Comparison of ENCODE assay signal across 10 cellular contexts in the genomic region with DNA sequence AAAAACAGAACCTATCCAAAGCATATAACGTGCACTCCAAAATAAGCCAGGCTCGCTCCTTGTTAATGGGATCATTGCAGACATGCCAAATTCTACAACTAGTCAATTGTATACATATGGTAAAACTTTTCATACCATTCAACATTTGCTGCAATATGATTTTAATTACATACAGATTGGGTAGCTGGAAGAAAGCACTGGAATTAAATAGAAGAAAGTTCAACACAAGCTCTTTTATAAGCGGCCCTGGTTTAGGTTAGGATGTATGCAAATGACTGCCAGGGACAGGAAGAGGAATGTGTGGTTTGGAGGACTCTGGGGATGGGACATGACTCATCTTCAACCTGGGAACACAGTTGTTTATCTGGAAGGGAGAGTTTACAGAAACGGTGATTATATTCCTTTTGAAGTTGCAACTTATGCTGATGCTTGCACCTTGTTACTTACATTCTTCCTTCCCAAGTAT.
DNase-seq lines count a peak whose midpoint lies in the region; ATAC-seq and TF ChIP-seq lines count a peak whose summit lies in the region.
"Had no signal": no experiment of that assay in that cellular context is flagged by ENCODE, and none has a peak within 500 bp of the region (broad histone marks: within the 10 kb centered on the region; RNA-seq: fewer than 3 reads in every experiment).

No MANE protein-coding gene starts in this region.

- no peaks in the 10 kb centered on the region for H3K36me3 Mint-ChIP-seq in H9 (ENCODE audit: insufficient read depth in 1 of 3, low read depth in 3 of 3)
- H3K36me3 Mint-ChIP-seq in stimulated activated memory B cell treated with anti-CD40 and anti-IgM and Interleukin-4, amounts not matched to agents 10 μg/mL and 1 μg/mL and 100 μg/mL, for 72 hours: no peaks in the 10 kb centered on the region

- H3K27ac ChIP-seq in H9 (ENCODE audit: insufficient read length, low read depth, low read length) (peak overlapping the region; percentile 31), SK-N-MC (peak overlapping the region; percentile 88), dorsolateral prefrontal cortex (no peak overlapping the region)
- H3K27ac ChIP-seq: right lobe of liver had no signal

- H2AFZ ChIP-seq in H9 (ENCODE audit: low read length): no peak overlapping the region

- no peaks in the 10 kb centered on the region for H4K20me1 ChIP-seq in H9 (ENCODE audit: control insufficient read depth, insufficient read depth, insufficient read length)

- peaks cover 30 to 37% of the 10 kb centered on the region in 2 experiments for H3K4me1 Mint-ChIP-seq in H9
- H3K4me1 Mint-ChIP-seq in stimulated activated memory B cell treated with anti-CD40 and anti-IgM and Interleukin-4, amounts not matched to agents 10 μg/mL and 1 μg/mL and 100 μg/mL, for 72 hours: peaks cover 28% of the 10 kb centered on the region

- no peak overlapping the region for H4K5ac ChIP-seq in H9 (ENCODE audit: insufficient read length, low read depth, low read length)

- ATAC-seq in stimulated activated memory B cell treated with anti-CD40 and anti-IgM and Interleukin-4, amounts not matched to agents 10 μg/mL and 1 μg/mL and 100 μg/mL, for 72 hours: no peak
- no peak for ATAC-seq in GM21515 (IDR thresholded peaks at IDR 0.05; ENCODE audit: unreplicated experiment)

- no peak overlapping the region for H3K18ac ChIP-seq in H9 (ENCODE audit: insufficient read length, low read depth, low read length)

- no peak overlapping the region; a peak in 1 of 5 replicates for H3K4me3 Mint-ChIP-seq in H9
- H3K4me3 Mint-ChIP-seq in stimulated activated memory B cell treated with anti-CD40 and anti-IgM and Interleukin-4, amounts not matched to agents 10 μg/mL and 1 μg/mL and 100 μg/mL, for 72 hours: no peak overlapping the region
- H3K4me3 Mint-ChIP-seq: immature natural killer cell had no signal

- peak overlapping the region; percentile 64 for H3K4me3 ChIP-seq in SK-N-MC
- H3K4me3 ChIP-seq in fibroblast of the aortic adventitia (ENCODE audit: low read depth, low read length): no peak overlapping the region
- no peak overlapping the region for H3K4me3 ChIP-seq in dorsolateral prefrontal cortex
- H3K4me3 ChIP-seq: right lobe of liver had no signal

- no peak overlapping the region for H2BK20ac ChIP-seq in H9 (ENCODE audit: low read depth, low read length, poor library complexity, severe bottlenecking)

- no peak overlapping the region for H3K4me2 ChIP-seq in H9 (ENCODE audit: insufficient read depth, insufficient read length, low read length)

- H3K27me3 ChIP-seq in H9 (ENCODE audit: insufficient read depth, low read length): no peaks in the 10 kb centered on the region
- H3K27me3 ChIP-seq in dorsolateral prefrontal cortex: no peaks in the 10 kb centered on the region
- H3K27me3 ChIP-seq: right lobe of liver had no signal

- H2BK15ac ChIP-seq in H9 (ENCODE audit: low read depth, low read length): no peak overlapping the region

- H3T11ph ChIP-seq in H9 (ENCODE audit: low read length): no peak overlapping the region

- no CpG with 5 or more reads among the region's 4 CpGs for WGBS in H9 (ENCODE audit: extremely low coverage, insufficient read length, low lambda C conversion rate)

- no peak overlapping the region for H3K14ac ChIP-seq in H9 (ENCODE audit: insufficient read depth, low read length)

- no peaks in the 10 kb centered on the region for H3K23me2 ChIP-seq in H9 (ENCODE audit: insufficient read length, low read depth, low read length, poor library complexity, severe bottlenecking)

- H4K91ac ChIP-seq in H9 (ENCODE audit: insufficient read length, low read depth, low read length): no peak overlapping the region

- no peaks in the 10 kb centered on the region for H3K36me3 ChIP-seq in SK-N-MC (ENCODE audit: insufficient read depth, low read length)
- H3K36me3 ChIP-seq: right lobe of liver had no signal

- no peaks in the 10 kb centered on the region for H3K27me3 Mint-ChIP-seq in H9 (ENCODE audit: low read depth)
- no peaks in the 10 kb centered on the region for H3K27me3 Mint-ChIP-seq in stimulated activated memory B cell treated with anti-CD40 and anti-IgM and Interleukin-4, amounts not matched to agents 10 μg/mL and 1 μg/mL and 100 μg/mL, for 72 hours

- H2BK5ac ChIP-seq in H9 (ENCODE audit: insufficient read length, low read length): no peak overlapping the region

- H2BK12ac ChIP-seq in H9 (ENCODE audit: insufficient read length, low read depth, low read length): no peak overlapping the region

- no peak overlapping the region for H3K4ac ChIP-seq in H9 (ENCODE audit: low read depth, low read length)

- no peak overlapping the region for H3K56ac ChIP-seq in H9 (ENCODE audit: insufficient read length, low read depth, low read length)

- no peaks in the 10 kb centered on the region for H3K79me2 ChIP-seq in H9 (ENCODE audit: insufficient read depth, low read length)

- TF ChIP-seq CTCF in H9 (conservative IDR thresholded peaks at IDR 0.05) (no peak), fibroblast of the aortic adventitia (IDR thresholded peaks at IDR 0.05; ENCODE audit: insufficient read depth, low read length) (no peak), dorsolateral prefrontal cortex (IDR thresholded peaks at IDR 0.05 in 54 of 56, conservative IDR thresholded peaks at IDR 0.05 in 2 of 56; ENCODE audit: low read depth in 1 of 56, partially characterized antibody in 56 of 56) (no peak)

- no peak overlapping the region for H2BK120ac ChIP-seq in H9 (ENCODE audit: low read depth, low read length, poor library complexity, severe bottlenecking)

- no peak overlapping the region for H4K8ac ChIP-seq in H9 (replicated peaks; ENCODE audit: insufficient read length, low read depth, low read length)

- no peak overlapping the region for H2AK5ac ChIP-seq in H9 (ENCODE audit: insufficient read length, low read length)

- DNase-seq in H9: no peak
- peak; percentile 85 for DNase-seq in SK-N-MC (ENCODE audit: low read depth, low spot score)
- DNase-seq in fibroblast of the aortic adventitia (ENCODE audit: low read depth): peak; percentile 51
- DNase-seq in globus pallidus (ENCODE audit: low spot score): no peak
- no peak for DNase-seq in dorsolateral prefrontal cortex
- DNase-seq: activated CD4-positive, alpha-beta T cell treated with anti-CD3 and anti-CD28 coated beads, Interleukin-2, amount 50 U/mL, for 4 hours; immature natural killer cell; right lobe of liver had no signal

- H3K9me3 ChIP-seq in H9 (ENCODE audit: control insufficient read depth, low read depth, low read length) (no peaks in the 10 kb centered on the region), SK-N-MC (ENCODE audit: low read depth, low read length) (no peaks in the 10 kb centered on the region)
- H3K9me3 ChIP-seq: right lobe of liver had no signal

- no peak overlapping the region for H3K9ac ChIP-seq in H9 (ENCODE audit: extremely low read depth, insufficient read length, low read length)
- peak overlapping the region; percentile 22 for H3K9ac ChIP-seq in SK-N-MC (ENCODE audit: insufficient read length)

- H3K79me1 ChIP-seq in H9 (ENCODE audit: insufficient read depth, low read depth, low read length, poor library complexity, severe bottlenecking): no peaks in the 10 kb centered on the region

- H3K9me3 Mint-ChIP-seq in H9: no peaks in the 10 kb centered on the region
- H3K9me3 Mint-ChIP-seq in stimulated activated memory B cell treated with anti-CD40 and anti-IgM and Interleukin-4, amounts not matched to agents 10 μg/mL and 1 μg/mL and 100 μg/mL, for 72 hours: no peaks in the 10 kb centered on the region
- H3K9me3 Mint-ChIP-seq: immature natural killer cell had no signal

- intact Hi-C loops in dorsolateral prefrontal cortex (cut with DNase I): no loop called here

- no peak overlapping the region for H3K23ac ChIP-seq in H9 (ENCODE audit: insufficient read length, low read depth, low read length)

- H3K27ac Mint-ChIP-seq in H9: peak overlapping the region; percentile 7 to 86 (median 59); a peak in 4 of 7 replicates
- H3K27ac Mint-ChIP-seq in stimulated activated memory B cell treated with anti-CD40 and anti-IgM and Interleukin-4, amounts not matched to agents 10 μg/mL and 1 μg/mL and 100 μg/mL, for 72 hours: peak overlapping the region; percentile 60
- H3K27ac Mint-ChIP-seq: immature natural killer cell had no signal

- peaks cover 12% of the 10 kb centered on the region for H3K4me1 ChIP-seq in H9 (ENCODE audit: insufficient read depth, low read length)
- H3K4me1 ChIP-seq: right lobe of liver had no signal

Comparison
In these comparisons a context has a peak if more than half of its experiments do, and no peak if none do; other contexts are left out.
1. DNase-seq: peak in SK-N-MC (single experiment) and fibroblast of the aortic adventitia (single experiment); none in H9 (single experiment), globus pallidus (single experiment) and dorsolateral prefrontal cortex (0 of 10).
2. H3K27ac ChIP-seq: peak in H9 (single experiment) and SK-N-MC (single experiment); none in dorsolateral prefrontal cortex (0 of 59).